Comparison of ENCODE assay signal across 8 cellular contexts in the genomic region with DNA sequence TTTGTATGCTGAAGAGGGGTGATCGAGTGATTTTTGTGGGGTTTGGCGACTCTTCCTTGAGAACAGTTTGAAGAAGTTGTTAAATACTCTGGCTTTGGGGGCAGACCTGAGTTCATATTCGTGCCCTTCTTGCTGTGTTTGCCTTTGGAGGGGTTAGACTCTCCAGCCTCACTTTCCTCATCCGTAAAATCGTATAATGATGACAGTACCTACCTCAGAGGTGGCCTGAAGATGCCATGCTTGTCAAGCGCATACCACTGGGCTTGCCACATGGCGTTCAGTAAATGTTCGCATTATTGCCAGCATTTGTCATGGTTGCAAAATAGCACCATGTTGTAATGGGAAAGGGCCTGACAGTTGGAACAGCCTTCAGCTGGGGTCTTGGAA. TPM values are rescaled to one million over a fixed set of nuclear protein-coding genes. Genes with fewer than 3 reads are reported as not detected.
A peak's percentile ranks its signal among the peaks of the same experiment; 100 is the strongest.
DNase-seq lines count a peak whose midpoint lies in the region; ATAC-seq and TF ChIP-seq lines count a peak whose summit lies in the region.

No MANE protein-coding gene starts in this region.

- peak; percentile 24 for DNase-seq in NOMO-1 treated with dmso at 0.1 percent for 144 hours (lab: John Stamatoyannopoulos, UW; ENCODE audit: unreplicated experiment)
- peak in 1 of 2 donors; percentile 33 for DNase-seq in activated naive CD4-positive, alpha-beta T cell treated with anti-CD3 and anti-CD28 coated beads, Interleukin-2, amount 50 U/mL, for 72 hours (ENCODE audit: low spot score in 2 of 2)
- peak in 4 of 5 donors; percentile 10 to 44 (median 29) for DNase-seq in heart left ventricle
- DNase-seq in renal cortical epithelial cell (ENCODE audit: low read depth), result peak; percentile 79
- no peak for DNase-seq in COLO668 (lab: John Stamatoyannopoulos, UW; ENCODE audit: unreplicated experiment)
- no peak for DNase-seq in NK-92 (lab: John Stamatoyannopoulos, UW; ENCODE audit: unreplicated experiment)

- H3K4me1 ChIP-seq in heart left ventricle, result peaks cover 0 to 34% (median 16%) of the 10 kb centered on the region in 12 donors

- H3K27ac ChIP-seq in heart left ventricle, result peak overlapping the region; percentile 67 to 99 (median 93)

- no peaks in the 10 kb centered on the region for H3K36me3 ChIP-seq in heart left ventricle

- peaks cover 0 to 11% (median 0%) of the 10 kb centered on the region in 9 donors for H3K27me3 ChIP-seq in heart left ventricle

- 18 to 35% (median 27%) methylated on average over 8 of the region's 8 CpGs for WGBS in heart left ventricle, 4 donors

- no peak for TF ChIP-seq POLR2A in heart left ventricle (IDR thresholded peaks at IDR 0.05)

- H3K27ac Mint-ChIP-seq in activated naive CD4-positive, alpha-beta T cell treated with anti-CD3 and anti-CD28 coated beads, Interleukin-2, amount 50 U/mL, for 72 hours, result peak overlapping the region; percentile 98 to 99

- peak overlapping the region; percentile 79 to 100 (median 92) for H3K4me3 ChIP-seq in heart left ventricle

- ATAC-seq in activated naive CD4-positive, alpha-beta T cell treated with anti-CD3 and anti-CD28 coated beads, Interleukin-2, amount 50 U/mL, for 72 hours, result peak in 1 of 2 donors; percentile 17
- ATAC-seq in heart left ventricle (peak in 3 of 4 donors; percentile 24 to 41 (median 36)), GM18519 (IDR thresholded peaks at IDR 0.05; ENCODE audit: low FRiP score, unreplicated experiment) (no peak)

- no peaks in the 10 kb centered on the region for H3K9me3 ChIP-seq in heart left ventricle

- H3K36me3 Mint-ChIP-seq in activated naive CD4-positive, alpha-beta T cell treated with anti-CD3 and anti-CD28 coated beads, Interleukin-2, amount 50 U/mL, for 72 hours, result peaks cover 10 to 16% of the 10 kb centered on the region in 2 donors

- intact Hi-C loops in heart left ventricle (cut with DNase I), result loop anchor here in 9 of 10 donors (5.0 to 10.0 kb wide), 8 partner anchors 43 to 371 kb away; a partner anchor contains a TSS

- H3K9me3 Mint-ChIP-seq in activated naive CD4-positive, alpha-beta T cell treated with anti-CD3 and anti-CD28 coated beads, Interleukin-2, amount 50 U/mL, for 72 hours, result no peaks in the 10 kb centered on the region

- TF ChIP-seq CTCF in GM12872 (IDR thresholded peaks at IDR 0.05; ENCODE audit: insufficient read depth, low read depth, low read length) (0 out of 3 replicates have a peak, but pooled peaks have one; percentile 12), heart left ventricle (IDR thresholded peaks at IDR 0.05) (no peak)

RNA-seq across cellular contexts. Expression of a gene that starts 1.3 kb away (rescaled TPM):
- total RNA-seq in activated naive CD4-positive, alpha-beta T cell treated with anti-CD3 and anti-CD28 coated beads, Interleukin-2, amount 50 U/mL, for 72 hours, result 10 to 100 TPM; 52.0 to 71.9 TPM
- total RNA-seq in heart left ventricle, result 10 to 100 TPM; 18.7 to 43.9 (median 26.6) TPM
- 10 to 100 TPM; 11.9 to 17.8 TPM for polyA plus RNA-seq in heart left ventricle
- total RNA-seq in renal cortical epithelial cell, result 97.4 and 111 TPM in 2 replicates

Comparison
In these comparisons a context has a peak if more than half of its experiments do, and no peak if none do; other contexts are left out.
1. DNase-seq: peak in NOMO-1 treated with dmso at 0.1 percent for 144 hours (single experiment), heart left ventricle (4 of 5) and renal cortical epithelial cell (single experiment); none in COLO668 (single experiment) and NK-92 (single experiment).